Comparison of ENCODE assay signal across 33 cellular contexts in the genomic region with DNA sequence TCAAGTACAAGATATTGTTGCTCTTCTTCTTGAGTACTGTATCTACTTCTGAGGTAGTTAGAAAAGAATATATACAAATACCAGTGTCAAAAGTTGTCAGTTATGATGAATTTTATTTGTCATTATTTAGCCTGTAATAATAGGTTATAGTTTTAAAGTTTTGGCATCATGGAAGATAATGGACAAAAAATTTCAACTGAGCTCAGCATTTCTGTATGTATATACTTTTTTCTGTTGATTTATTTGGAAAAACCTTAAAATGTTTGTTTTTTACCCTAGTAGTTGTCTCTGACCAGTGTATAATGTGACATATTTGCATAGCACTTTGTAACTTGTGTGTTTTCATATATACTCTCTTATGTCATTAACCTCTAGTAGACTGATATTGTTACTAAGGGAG.
"Had no signal": no experiment of that assay in that cellular context is flagged by ENCODE, and none has a peak within 500 bp of the region (broad histone marks: within the 10 kb centered on the region; RNA-seq: fewer than 3 reads in every experiment).

No MANE protein-coding gene starts in this region.

- H2AFZ ChIP-seq: parathyroid adenoma had no signal

- H3K4me3 ChIP-seq: ovary, psoas muscle, skin epidermis, smooth muscle cell, spleen, suprapubic skin, testis, tibial artery, transverse colon, upper lobe of left lung, vagina had no signal

- DNase-seq: naive thymus-derived CD8-positive, alpha-beta T cell; nephron progenitor cell; nucleus accumbens; ovary; posterior cingulate gyrus; psoas muscle; right cardiac atrium; spleen; stimulated activated CD4-positive, alpha-beta T cell treated with anti-CD3 and anti-CD28 coated beads, Interleukin-12 subunit alpha, Interleukin-12 subunit beta, amount 100 ng/mL, for 4 hours; stimulated activated CD4-positive, alpha-beta T cell treated with anti-CD3 and anti-CD28 coated beads, Interleukin-1b, Interleukin-23, amount 100 ng/mL, for 48 hours; stimulated activated CD4-positive, alpha-beta T cell treated with anti-CD3 and anti-CD28 coated beads, Interleukin-4, amount 100 ng/mL, for 1 hour; stimulated activated CD4-positive, alpha-beta T cell treated with anti-CD3 and anti-CD28 coated beads, Interleukin-4, amount 100 ng/mL, for 4 hours; stimulated activated CD8-positive, alpha-beta memory T cell treated with anti-CD3 and anti-CD28 coated beads, Interleukin-4, amount 100 ng/mL, for 48 hours; stimulated activated naive CD4-positive, alpha-beta T cell; stimulated activated naive CD8-positive, alpha-beta T cell treated with anti-CD3 and anti-CD28 coated beads, Interleukin-15, amount 100 ng/mL, for 72 hours; stimulated activated naive CD8-positive, alpha-beta T cell treated with anti-CD3 and anti-CD28 coated beads, Interleukin-15, Interleukin-2, amounts not matched to agents 100 U/mL and 50 U/mL, for 24 hours; substantia nigra; testis; tibial artery; transverse colon; upper lobe of left lung had no signal

- H3K9ac ChIP-seq: parathyroid adenoma had no signal

- H3K9me3 Mint-ChIP-seq: natural killer cell treated with Interleukin-12 subunit alpha and Interleukin-12 subunit beta and Interleukin-15 and Interleukin-18, amount 100 ng/mL, for 72 hours had no signal

- H3K27me3 Mint-ChIP-seq: naive thymus-derived CD8-positive, alpha-beta T cell; natural killer cell treated with Interleukin-12 subunit alpha and Interleukin-12 subunit beta and Interleukin-15 and Interleukin-18, amount 100 ng/mL, for 72 hours; progenitor cell of endocrine pancreas; stimulated activated memory B cell treated with anti-CD40 and anti-IgM and Interleukin-4, amounts not matched to agents 10 μg/mL and 1 μg/mL and 100 μg/mL, for 72 hours; stimulated activated naive CD8-positive, alpha-beta T cell treated with anti-CD3 and anti-CD28 coated beads, Interleukin-15, amount 100 ng/mL, for 72 hours had no signal

- H3K27me3 ChIP-seq: neutrophil, ovary, spleen, suprapubic skin, testis, tibial artery, transverse colon, upper lobe of left lung, vagina had no signal

- H3K36me3 ChIP-seq: ovary, transverse colon, vagina had no signal

- H3K4me3 Mint-ChIP-seq: naive thymus-derived CD8-positive, alpha-beta T cell; natural killer cell treated with Interleukin-12 subunit alpha and Interleukin-12 subunit beta and Interleukin-15 and Interleukin-18, amount 100 ng/mL, for 72 hours; nephron progenitor cell; neural crest cell; stimulated activated memory B cell treated with anti-CD40 and anti-IgM and Interleukin-4, amounts not matched to agents 10 μg/mL and 1 μg/mL and 100 μg/mL, for 72 hours; stimulated activated naive CD8-positive, alpha-beta T cell treated with anti-CD3 and anti-CD28 coated beads, Interleukin-15, amount 100 ng/mL, for 72 hours had no signal

- H3K27ac Mint-ChIP-seq: naive thymus-derived CD8-positive, alpha-beta T cell; natural killer cell treated with Interleukin-12 subunit alpha and Interleukin-12 subunit beta and Interleukin-15 and Interleukin-18, amount 100 ng/mL, for 72 hours; nephron progenitor cell; progenitor cell of endocrine pancreas; stimulated activated memory B cell treated with anti-CD40 and anti-IgM and Interleukin-4, amounts not matched to agents 10 μg/mL and 1 μg/mL and 100 μg/mL, for 72 hours; stimulated activated naive CD8-positive, alpha-beta T cell treated with anti-CD3 and anti-CD28 coated beads, Interleukin-15, amount 100 ng/mL, for 72 hours had no signal

- H3K9me3 ChIP-seq: neutrophil, ovary, psoas muscle, suprapubic skin, testis, tibial artery, upper lobe of left lung, vagina had no signal

- H3K4me1 ChIP-seq: parathyroid adenoma, psoas muscle, spleen, suprapubic skin, testis, tibial artery, vagina had no signal

- H3K27ac ChIP-seq: neutrophil, ovary, parathyroid adenoma, psoas muscle, skin epidermis, spleen, suprapubic skin, testis, tibial artery, transverse colon, upper lobe of left lung, vagina had no signal

- FAIRE-seq: urothelium cell line had no signal

- ATAC-seq: naive thymus-derived CD8-positive, alpha-beta T cell; natural killer cell treated with Interleukin-12 subunit alpha and Interleukin-12 subunit beta and Interleukin-15 and Interleukin-18, amount 100 ng/mL, for 72 hours; psoas muscle; right cardiac atrium; sciatic nerve; stimulated activated memory B cell treated with anti-CD40 and anti-IgM and Interleukin-4, amounts not matched to agents 10 μg/mL and 1 μg/mL and 100 μg/mL, for 72 hours; stimulated activated naive CD8-positive, alpha-beta T cell treated with anti-CD3 and anti-CD28 coated beads, Interleukin-15, amount 100 ng/mL, for 72 hours; stimulated activated naive CD8-positive, alpha-beta T cell treated with anti-CD3 and anti-CD28 coated beads, Interleukin-15, Interleukin-2, amounts not matched to agents 100 U/mL and 50 U/mL, for 24 hours had no signal

- H3K4me1 Mint-ChIP-seq: neural crest cell had no signal

- H3K36me3 Mint-ChIP-seq: natural killer cell treated with Interleukin-12 subunit alpha and Interleukin-12 subunit beta and Interleukin-15 and Interleukin-18, amount 100 ng/mL, for 72 hours had no signal

- H3K4me2 ChIP-seq: smooth muscle cell had no signal
